In the genomic region with DNA sequence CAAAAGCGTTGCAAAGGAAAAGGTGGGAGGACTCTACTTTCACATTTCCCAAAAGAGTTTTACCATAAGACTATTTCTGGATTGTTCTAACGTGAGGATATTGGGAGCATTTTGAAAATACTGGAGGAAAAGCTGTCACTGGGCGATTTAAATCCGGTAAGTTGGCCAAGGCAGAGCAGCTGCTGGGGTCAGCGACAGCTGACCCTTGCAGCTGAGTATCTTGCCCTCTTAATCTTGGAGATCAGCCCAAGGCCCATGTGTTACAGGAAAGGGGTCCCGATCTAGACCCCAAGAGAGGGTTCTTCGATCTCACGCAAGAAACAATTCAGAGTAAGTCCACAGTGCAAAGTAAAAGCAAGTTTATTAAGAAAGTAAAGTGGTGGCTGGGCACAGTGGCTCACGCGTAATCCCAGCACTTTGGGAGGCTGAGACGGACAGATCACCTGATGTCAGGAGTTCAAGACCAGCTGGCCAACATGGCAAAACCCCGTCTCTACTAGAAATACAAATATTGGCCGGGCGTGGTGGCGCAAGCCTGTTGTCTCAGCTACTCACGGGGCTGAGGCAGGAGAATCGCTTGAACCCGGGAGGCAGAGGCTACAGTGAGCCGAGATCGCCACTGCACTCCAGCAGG, we compare ENCODE assay signal across 8 cellular contexts. TPM values are rescaled to one million over a fixed set of nuclear protein-coding genes. Genes with fewer than 3 reads are reported as not detected.
DNase-seq lines count a peak whose midpoint lies in the region; ATAC-seq, FAIRE-seq and TF ChIP-seq lines count a peak whose summit lies in the region.

No MANE protein-coding gene starts in this region.

- H3K9me3 Mint-ChIP-seq in activated naive CD4-positive, alpha-beta T cell treated with anti-CD3 and anti-CD28 coated beads for 36 hours = peaks cover 4% of the 10 kb centered on the region

- H2BK120ac ChIP-seq in mesenchymal stem cell (ENCODE audit: low read depth, low read length) = peak overlapping the region; percentile 35

- peak overlapping the region; percentile 11 to 94 for H2BK12ac ChIP-seq in mesenchymal stem cell (ENCODE audit: low read length in 2 of 2)

- peak overlapping the region; percentile 59 for H4K8ac ChIP-seq in mesenchymal stem cell (ENCODE audit: low read length)

- H3K27me3 Mint-ChIP-seq in activated naive CD4-positive, alpha-beta T cell treated with anti-CD3 and anti-CD28 coated beads for 36 hours (ENCODE audit: low read depth) = no peaks in the 10 kb centered on the region

- H3K4me3 ChIP-seq in bronchial epithelial cell (ENCODE audit: low read depth, low read length) (peak overlapping the region; percentile 56), mesenchymal stem cell (ENCODE audit: insufficient read depth in 1 of 2, low read depth in 1 of 2, low read length in 2 of 2) (peak overlapping the region; percentile 81 to 93), upper lobe of right lung (peak overlapping the region; percentile 76)

- peak overlapping the region; percentile 87 for H3K27ac Mint-ChIP-seq in activated naive CD4-positive, alpha-beta T cell treated with anti-CD3 and anti-CD28 coated beads for 36 hours

- H3K27me3 ChIP-seq in bronchial epithelial cell (ENCODE audit: control insufficient read depth, insufficient read depth, low read length) (no peaks in the 10 kb centered on the region), mesenchymal stem cell (ENCODE audit: control insufficient read depth in 1 of 2, insufficient read depth in 1 of 2, low read length in 2 of 2) (no peaks in the 10 kb centered on the region), upper lobe of right lung (no peaks in the 10 kb centered on the region)

- intact Hi-C loops in activated naive CD4-positive, alpha-beta T cell treated with anti-CD3 and anti-CD28 coated beads for 36 hours (cut with micrococcal nuclease) = loop anchor here (1.0 to 10.0 kb wide), 7 partner anchors 62 to 562 kb away; partner anchors contain the start of genes ATOH8, IMMT, KDM3A and MRPL35
- intact Hi-C loops in upper lobe of right lung (cut with DNase I) = no loop called here

- peaks cover 56% of the 10 kb centered on the region for H3K4me1 Mint-ChIP-seq in activated naive CD4-positive, alpha-beta T cell treated with anti-CD3 and anti-CD28 coated beads for 36 hours (ENCODE audit: low read depth)

- peaks cover 9% of the 10 kb centered on the region for H3K79me1 ChIP-seq in mesenchymal stem cell (replicated peaks; ENCODE audit: low read length, poor library complexity, severe bottlenecking)

- H3K9me3 ChIP-seq in mesenchymal stem cell (ENCODE audit: control insufficient read depth, low read length) = no peaks in the 10 kb centered on the region
- no peaks in the 10 kb centered on the region for H3K9me3 ChIP-seq in upper lobe of right lung

- peak overlapping the region in 1 of 2 experiments; percentile 23 for H3K23ac ChIP-seq in mesenchymal stem cell (ENCODE audit: low read length in 2 of 2)

- CTCF ChIA-PET in activated naive CD4-positive, alpha-beta T cell treated with anti-CD3 and anti-CD28 coated beads for 36 hours (lab: Charles Lee) = interaction anchor here (0.6 to 7.9 kb wide), 31 partner anchors 10 to 294 kb away, joined by 3 to 123 read pairs (median 5); no protein-coding TSS in a partner anchor

- DNase-seq in activated naive CD4-positive, alpha-beta T cell treated with anti-CD3 and anti-CD28 coated beads for 36 hours = no peak
- no peak for DNase-seq in activated naive CD4-positive, alpha-beta T cell treated with Interleukin-2 at 50 U/mL for 16 hours
- DNase-seq in bronchial epithelial cell (ENCODE audit: low read depth) = peak; percentile 15
- DNase-seq in mesenchymal stem cell = peak; percentile 33
- DNase-seq in upper lobe of right lung = peak; percentile 78
- no peak for DNase-seq in stimulated activated CD4-positive, alpha-beta T cell treated with anti-CD3 and anti-CD28 coated beads, Interleukin-2, amount 100 ng/mL, for 24 hours

- peaks cover 2% of the 10 kb centered on the region for H3K36me3 Mint-ChIP-seq in activated naive CD4-positive, alpha-beta T cell treated with anti-CD3 and anti-CD28 coated beads for 36 hours (ENCODE audit: low read depth)

- peak overlapping the region; percentile 62 for H2AK5ac ChIP-seq in mesenchymal stem cell (ENCODE audit: low read length, severe bottlenecking)

- no peak overlapping the region for H2AFZ ChIP-seq in mesenchymal stem cell (ENCODE audit: low read depth, low read length)

- peak overlapping the region; percentile 71 for H4K91ac ChIP-seq in mesenchymal stem cell (ENCODE audit: low read length)

- FAIRE-seq in bronchial epithelial cell (lab: Jason Lieb, UNC) = no peak

- H3K4me3 Mint-ChIP-seq in activated naive CD4-positive, alpha-beta T cell treated with anti-CD3 and anti-CD28 coated beads for 36 hours = peak overlapping the region; percentile 88

- peak overlapping the region; percentile 88 for H3K4me2 ChIP-seq in mesenchymal stem cell (ENCODE audit: low read length, poor library complexity, severe bottlenecking)

- peak overlapping the region; percentile 61 for H3K27ac ChIP-seq in mesenchymal stem cell (ENCODE audit: low read length, poor library complexity, severe bottlenecking)
- H3K27ac ChIP-seq in upper lobe of right lung = peak overlapping the region; percentile 91

- WGBS in mesenchymal stem cell = 53% methylated on average over 19 of the region's 20 CpGs

- H3K4me1 ChIP-seq in mesenchymal stem cell (ENCODE audit: control insufficient read depth, insufficient read depth, low read depth, low read length) (peaks cover 30% of the 10 kb centered on the region), upper lobe of right lung (peaks cover 41% of the 10 kb centered on the region)

- no peak for ATAC-seq in upper lobe of right lung
- ATAC-seq in GM18520 (IDR thresholded peaks at IDR 0.05; ENCODE audit: unreplicated experiment) = no peak
- no peak for ATAC-seq in GM18868 (IDR thresholded peaks at IDR 0.05; ENCODE audit: unreplicated experiment)

- H2BK5ac ChIP-seq in mesenchymal stem cell (ENCODE audit: low read depth, low read length, poor library complexity, severe bottlenecking) = peak overlapping the region; percentile 71

- peak overlapping the region; percentile 90 for H3K9ac ChIP-seq in mesenchymal stem cell (ENCODE audit: low read length)

- H3K36me3 ChIP-seq in bronchial epithelial cell (ENCODE audit: control insufficient read depth, insufficient read depth, low read length) (no peaks in the 10 kb centered on the region), mesenchymal stem cell (ENCODE audit: control insufficient read depth in 1 of 2, insufficient read depth in 2 of 2, low read depth in 1 of 2, low read length in 2 of 2) (no peaks in the 10 kb centered on the region), upper lobe of right lung (no peaks in the 10 kb centered on the region)

- TF ChIP-seq CTCF in bronchial epithelial cell (IDR thresholded peaks at IDR 0.05; ENCODE audit: insufficient read depth, low read length, severe bottlenecking) (no peak), upper lobe of right lung (IDR thresholded peaks at IDR 0.05) (no peak)

- peak overlapping the region; percentile 90 to 92 for H3K18ac ChIP-seq in mesenchymal stem cell (ENCODE audit: low read depth in 1 of 2, low read length in 2 of 2)

- peak overlapping the region; percentile 3 to 88 for H3K4ac ChIP-seq in mesenchymal stem cell (ENCODE audit: low read depth in 1 of 2, low read length in 2 of 2)

- H2BK15ac ChIP-seq in mesenchymal stem cell (ENCODE audit: low read depth, poor library complexity, severe bottlenecking) = peak overlapping the region; percentile 44

- H3K14ac ChIP-seq in mesenchymal stem cell (ENCODE audit: low read length in 2 of 2) = peak overlapping the region in 1 of 2 experiments; percentile 74

RNA-seq across cellular contexts. Expression of gene ST3GAL5, which starts 1.0 kb away (rescaled TPM):
- 10 to 100 TPM in 1 of 2 experiments, 1 to 10 TPM in 1; 9.5 to 10.4 TPM for total RNA-seq in activated naive CD4-positive, alpha-beta T cell treated with anti-CD3 and anti-CD28 coated beads for 36 hours
- total RNA-seq in bronchial epithelial cell (2.6 and 29.7 TPM in 2 replicates), upper lobe of right lung (76.7 TPM)
- 135 TPM for polyA plus RNA-seq in mesenchymal stem cell (2013, experiment 1 of 2)
- 140 TPM for polyA plus RNA-seq in mesenchymal stem cell (2013, experiment 2 of 2)

Comparison
In these comparisons a context has a peak if more than half of its experiments do, and no peak if none do; other contexts are left out.
1. DNase-seq: peak in bronchial epithelial cell (single experiment), mesenchymal stem cell (single experiment) and upper lobe of right lung (single experiment); none in activated naive CD4-positive, alpha-beta T cell treated with anti-CD3 and anti-CD28 coated beads for 36 hours (single experiment), activated naive CD4-positive, alpha-beta T cell treated with Interleukin-2 at 50 U/mL for 16 hours (single experiment) and stimulated activated CD4-positive, alpha-beta T cell treated with anti-CD3 and anti-CD28 coated beads, Interleukin-2, amount 100 ng/mL, for 24 hours (0 of 2).
2. Peak in every context shown above with its lines, with median percentiles within 50 percentile points of each other: H3K4me3 ChIP-seq.